27 cellular contexts compared by ENCODE assay signal in the genomic region with DNA sequence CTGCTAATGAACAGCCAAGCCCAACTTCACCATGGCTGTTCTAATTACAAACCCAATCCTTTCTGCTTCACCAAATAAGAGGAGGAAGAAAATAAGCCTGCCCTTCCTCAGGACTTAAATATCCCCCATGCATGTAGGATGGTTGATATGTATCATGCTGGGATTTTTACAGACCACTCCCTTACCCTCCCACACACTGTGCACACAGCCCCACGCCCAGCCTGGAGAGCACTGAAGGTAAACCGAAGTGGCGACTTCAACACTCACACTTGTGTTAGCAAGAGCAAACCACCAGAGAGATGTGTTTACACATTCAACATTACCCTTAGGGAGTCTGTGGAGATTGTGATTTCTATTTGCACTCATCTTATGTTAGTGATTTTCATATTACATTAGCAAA.
"Had no signal": no experiment of that assay in that cellular context is flagged by ENCODE, and none has a peak within 500 bp of the region (broad histone marks: within the 10 kb centered on the region; RNA-seq: fewer than 3 reads in every experiment).

No MANE protein-coding gene starts in this region.

- H3K4me3 ChIP-seq: coronary artery, gastrocnemius medialis, hepatocyte, pancreas, prostate gland, sigmoid colon, thyroid gland, upper lobe of left lung had no signal

- H3K9me3 ChIP-seq: gastrocnemius medialis, pancreas, prostate gland, sigmoid colon, thyroid gland, upper lobe of left lung had no signal

- H3K27ac ChIP-seq: coronary artery, gastrocnemius medialis, hepatocyte, pancreas, prostate gland, sigmoid colon, thyroid gland, upper lobe of left lung had no signal

- H3K4me1 ChIP-seq: gastrocnemius medialis, pancreas, prostate gland, thyroid gland, upper lobe of left lung had no signal

- DNase-seq: activated CD4-positive, alpha-beta T cell treated with anti-CD3 and anti-CD28 coated beads for 4 hours; activated CD4-positive, alpha-beta T cell treated with anti-CD3 and anti-CD28 coated beads, Interleukin-2, amount 50 U/mL, for 4 hours; activated CD4-positive, CD25-positive, alpha-beta regulatory T cell; activated naive CD4-positive, alpha-beta T cell; activated T-cell treated with anti-CD3 and anti-CD28 coated beads for 4 hours; activated T-cell treated with anti-CD3 and anti-CD28 coated beads, Interleukin-2, amount 50 U/mL, for 72 hours; anterior cingulate cortex; effector memory CD8-positive, alpha-beta T cell; erythroblast; gastrocnemius medialis; glutamatergic neuron; islet precursor cell; naive thymus-derived CD8-positive, alpha-beta T cell; pancreas; retina; sigmoid colon; small intestine; stimulated activated CD4-positive, alpha-beta T cell treated with anti-CD3 and anti-CD28 coated beads, Interleukin-1b, Interleukin-23, amount 100 ng/mL, for 48 hours; stimulated activated CD4-positive, alpha-beta T cell treated with anti-CD3 and anti-CD28 coated beads, Interleukin-4, amount 100 ng/mL, for 4 hours; stimulated activated CD8-positive, alpha-beta memory T cell treated with anti-CD3 and anti-CD28 coated beads, Interleukin-4, amount 100 ng/mL, for 48 hours; stimulated activated naive CD8-positive, alpha-beta T cell treated with anti-CD3 and anti-CD28 coated beads, Interleukin-15, amount 100 ng/mL, for 72 hours; substantia nigra; thyroid gland; upper lobe of left lung had no signal

- H3K36me3 ChIP-seq: gastrocnemius medialis, pancreas, prostate gland, sigmoid colon, thyroid gland, upper lobe of left lung had no signal
